24 cellular contexts compared by ENCODE assay signal in the genomic region with DNA sequence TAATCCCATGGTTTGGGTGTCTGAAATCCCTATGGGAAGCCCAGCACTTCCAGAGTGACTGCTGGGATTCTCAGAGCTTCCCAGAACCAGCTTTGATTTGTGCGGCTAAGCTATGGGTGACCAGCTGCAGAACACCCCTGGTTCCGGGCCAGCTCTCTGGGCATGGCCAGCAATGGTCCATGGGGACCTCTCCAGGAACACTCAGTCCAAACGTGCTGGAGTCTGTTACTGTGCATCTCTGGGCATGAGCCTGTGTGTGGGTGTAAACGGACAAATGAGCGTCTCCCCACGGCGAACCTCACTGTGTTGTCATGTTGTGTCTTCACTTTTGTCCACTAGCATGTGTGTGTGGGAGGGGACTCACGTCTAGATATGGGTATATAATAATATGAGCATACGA. TPM values are rescaled to one million over a fixed set of nuclear protein-coding genes. Genes with fewer than 3 reads are reported as not detected.
DNase-seq lines count a peak whose midpoint lies in the region; TF ChIP-seq lines count a peak whose summit lies in the region.
"Had no signal": no experiment of that assay in that cellular context is flagged by ENCODE, and none has a peak within 500 bp of the region (broad histone marks: within the 10 kb centered on the region; RNA-seq: fewer than 3 reads in every experiment).

No MANE protein-coding gene starts in this region.

- H4K8ac ChIP-seq in H9 (replicated peaks; ENCODE audit: insufficient read length, low read depth, low read length): no peak overlapping the region

- H3K79me1 ChIP-seq in H9 (ENCODE audit: insufficient read depth, low read depth, low read length, poor library complexity, severe bottlenecking): no peaks in the 10 kb centered on the region

- TF ChIP-seq CTCF in colonic mucosa (IDR thresholded peaks at IDR 0.05): no peak
- no peak for TF ChIP-seq CTCF in left ventricle myocardium inferior (IDR thresholded peaks at IDR 0.05; ENCODE audit: borderline replicate concordance)
- no peak for TF ChIP-seq CTCF in sigmoid colon (IDR thresholded peaks at IDR 0.05)
- no peak for TF ChIP-seq CTCF in tibial nerve (IDR thresholded peaks at IDR 0.05)
- TF ChIP-seq CTCF in H9 (conservative IDR thresholded peaks at IDR 0.05): no peak

- H3K56ac ChIP-seq in H9 (ENCODE audit: insufficient read length, low read depth, low read length): no peak overlapping the region

- H3K27me3 ChIP-seq in colonic mucosa: no peaks in the 10 kb centered on the region
- no peaks in the 10 kb centered on the region for H3K27me3 ChIP-seq in left ventricle myocardium inferior (ENCODE audit: low read depth)
- no peaks in the 10 kb centered on the region for H3K27me3 ChIP-seq in sigmoid colon
- H3K27me3 ChIP-seq in tibial nerve: no peaks in the 10 kb centered on the region
- no peaks in the 10 kb centered on the region; the same call in 1 of the 2 replicates for H3K27me3 ChIP-seq in H9 (ENCODE audit: insufficient read depth, low read length)
- H3K27me3 ChIP-seq: hepatocyte had no signal

- TF ChIP-seq EP300 in sigmoid colon (IDR thresholded peaks at IDR 0.05) (no peak), tibial nerve (IDR thresholded peaks at IDR 0.05) (peak in 1 of 2 donors; percentile 30)

- DNase-seq in colonic mucosa: peak; percentile 16
- peak; percentile 78 for DNase-seq in left ventricle myocardium inferior
- no peak for DNase-seq in sigmoid colon
- peak; percentile 57 to 59 for DNase-seq in tibial nerve (ENCODE audit: low spot score in 2 of 2)
- DNase-seq in H9: no peak
- DNase-seq in NCI-H187 (lab: John Stamatoyannopoulos, UW): no peak
- no peak for DNase-seq in GF-D8 (lab: John Stamatoyannopoulos, UW)
- DNase-seq: activated CD4-positive, alpha-beta T cell treated with anti-CD3 and anti-CD28 coated beads, Interleukin-2, amount 50 U/mL, for 48 hours; activated gamma-delta T cell; activated naive CD8-positive, alpha-beta T cell treated with anti-CD3 and anti-CD28 coated beads, Interleukin-2, amount 50 U/mL, for 24 hours; dermis blood vessel endothelial cell; GDM1; immature natural killer cell; NCI-H146; NCI-H2171 treated with DMSO at 0.1 percent for 48 hours; NCI-H526 treated with DMSO at 0.1 percent for 48 hours; T-helper 2 cell had no signal

- no peak overlapping the region for H2BK5ac ChIP-seq in H9 (ENCODE audit: insufficient read length, low read length)

- H3K14ac ChIP-seq in H9 (ENCODE audit: insufficient read depth, low read length): no peak overlapping the region

- H3K4ac ChIP-seq in H9 (ENCODE audit: low read depth, low read length): no peak overlapping the region

- no peak overlapping the region for H2BK12ac ChIP-seq in H9 (ENCODE audit: insufficient read length, low read depth, low read length)

- no peak overlapping the region for H2AK5ac ChIP-seq in H9 (ENCODE audit: insufficient read length, low read length)

- H3K27ac ChIP-seq in colonic mucosa: no peak overlapping the region
- H3K27ac ChIP-seq in left ventricle myocardium inferior (replicated peaks): peak overlapping the region; percentile 85
- peak overlapping the region in 3 of 4 donors; percentile 33 to 66 (median 56) for H3K27ac ChIP-seq in sigmoid colon
- peak overlapping the region in 3 of 4 donors; percentile 43 to 90 (median 44) for H3K27ac ChIP-seq in tibial nerve
- no peak overlapping the region for H3K27ac ChIP-seq in H9 (ENCODE audit: insufficient read length, low read depth, low read length)
- H3K27ac ChIP-seq: hepatocyte, KMS-11, neural progenitor cell had no signal

- intact Hi-C loops in colonic mucosa (cut with DNase I): no loop called here
- intact Hi-C loops in left ventricle myocardium inferior (cut with micrococcal nuclease): no loop called here
- intact Hi-C loops in sigmoid colon (cut with DNase I): loop anchor here (10.0 kb wide), 1 partner anchor 209 kb away; a partner anchor contains a TSS

- H3K9me3 Mint-ChIP-seq in H9: no peaks in the 10 kb centered on the region; a peak in 1 of 5 replicates
- H3K9me3 Mint-ChIP-seq: activated naive CD8-positive, alpha-beta T cell treated with anti-CD3 and anti-CD28 coated beads, Interleukin-2, amount 50 U/mL, for 24 hours; immature natural killer cell; neural progenitor cell had no signal

- no peak overlapping the region for H4K91ac ChIP-seq in H9 (ENCODE audit: insufficient read length, low read depth, low read length)

- no peak overlapping the region for H3K18ac ChIP-seq in H9 (ENCODE audit: insufficient read length, low read depth, low read length)

- H3K4me2 ChIP-seq in H9 (ENCODE audit: insufficient read depth, insufficient read length, low read length): no peak overlapping the region
- H3K4me2 ChIP-seq: hepatocyte, KMS-11, neural progenitor cell had no signal

- peaks cover 22% of the 10 kb centered on the region in 2 experiments for H3K4me1 Mint-ChIP-seq in H9

- no peak overlapping the region for H2BK120ac ChIP-seq in H9 (ENCODE audit: low read depth, low read length, poor library complexity, severe bottlenecking)

- H3K9ac ChIP-seq in colonic mucosa (ENCODE audit: low read depth in 2 of 2, low read length in 2 of 2) (no peak overlapping the region), H9 (ENCODE audit: extremely low read depth, insufficient read length, low read length) (no peak overlapping the region)
- H3K9ac ChIP-seq: KMS-11, neural progenitor cell had no signal

- H3K4me3 Mint-ChIP-seq in H9: no peak overlapping the region
- H3K4me3 Mint-ChIP-seq: activated naive CD8-positive, alpha-beta T cell treated with anti-CD3 and anti-CD28 coated beads, Interleukin-2, amount 50 U/mL, for 24 hours; immature natural killer cell; neural progenitor cell had no signal

- H3K4me1 ChIP-seq in colonic mucosa: peaks cover 11% of the 10 kb centered on the region
- peaks cover 53% of the 10 kb centered on the region for H3K4me1 ChIP-seq in left ventricle myocardium inferior
- H3K4me1 ChIP-seq in sigmoid colon: peaks cover 0 to 24% (median 16%) of the 10 kb centered on the region in 4 donors
- H3K4me1 ChIP-seq in tibial nerve: peaks cover 0 to 55% (median 27%) of the 10 kb centered on the region in 4 donors
- H3K4me1 ChIP-seq in H9 (ENCODE audit: insufficient read depth, low read length): no peaks in the 10 kb centered on the region

- no peak overlapping the region for H3K23ac ChIP-seq in H9 (ENCODE audit: insufficient read length, low read depth, low read length)

- no peaks in the 10 kb centered on the region for H3K79me2 ChIP-seq in H9 (ENCODE audit: insufficient read depth, low read length)
- H3K79me2 ChIP-seq: hepatocyte had no signal

- H3K4me3 ChIP-seq in colonic mucosa: no peak overlapping the region
- H3K4me3 ChIP-seq in left ventricle myocardium inferior: no peak overlapping the region
- no peak overlapping the region for H3K4me3 ChIP-seq in sigmoid colon
- H3K4me3 ChIP-seq in tibial nerve: no peak overlapping the region
- H3K4me3 ChIP-seq: hepatocyte, neural progenitor cell, SK-N-MC had no signal

- peaks cover 46% of the 10 kb centered on the region for H3K27me3 Mint-ChIP-seq in H9 (ENCODE audit: low read depth)
- H3K27me3 Mint-ChIP-seq: activated naive CD8-positive, alpha-beta T cell treated with anti-CD3 and anti-CD28 coated beads, Interleukin-2, amount 50 U/mL, for 24 hours had no signal

- H4K5ac ChIP-seq in H9 (ENCODE audit: insufficient read length, low read depth, low read length): no peak overlapping the region

- no peaks in the 10 kb centered on the region; a peak in 1 of 7 replicates for H3K36me3 Mint-ChIP-seq in H9 (ENCODE audit: insufficient read depth in 1 of 3, low read depth in 3 of 3)
- H3K36me3 Mint-ChIP-seq: immature natural killer cell, neural progenitor cell had no signal

- no peak overlapping the region for H3T11ph ChIP-seq in H9 (ENCODE audit: low read length)

- no peak overlapping the region for H2BK20ac ChIP-seq in H9 (ENCODE audit: low read depth, low read length, poor library complexity, severe bottlenecking)

- no peaks in the 10 kb centered on the region for H3K9me3 ChIP-seq in colonic mucosa
- H3K9me3 ChIP-seq in left ventricle myocardium inferior (replicated peaks): no peaks in the 10 kb centered on the region
- no peaks in the 10 kb centered on the region for H3K9me3 ChIP-seq in sigmoid colon
- H3K9me3 ChIP-seq in tibial nerve: no peaks in the 10 kb centered on the region
- H3K9me3 ChIP-seq in H9 (ENCODE audit: control insufficient read depth, low read depth, low read length): no peaks in the 10 kb centered on the region

- H2AFZ ChIP-seq in H9 (ENCODE audit: low read length): no peak overlapping the region
- H2AFZ ChIP-seq: hepatocyte, neural progenitor cell had no signal

- H2BK15ac ChIP-seq in H9 (ENCODE audit: low read depth, low read length): no peak overlapping the region

- TF ChIP-seq POLR2A in sigmoid colon (IDR thresholded peaks at IDR 0.05): no peak
- TF ChIP-seq POLR2A in tibial nerve (IDR thresholded peaks at IDR 0.05): no peak

- H3K23me2 ChIP-seq in H9 (ENCODE audit: insufficient read length, low read depth, low read length, poor library complexity, severe bottlenecking): peaks cover 9% of the 10 kb centered on the region

- H3K36me3 ChIP-seq in colonic mucosa (no peaks in the 10 kb centered on the region), left ventricle myocardium inferior (no peaks in the 10 kb centered on the region), sigmoid colon (no peaks in the 10 kb centered on the region), tibial nerve (no peaks in the 10 kb centered on the region)
- H3K36me3 ChIP-seq: neural progenitor cell had no signal

- H4K20me1 ChIP-seq in H9 (ENCODE audit: control insufficient read depth, insufficient read depth, insufficient read length): no peaks in the 10 kb centered on the region

- peak overlapping the region in 1 of 3 experiments; percentile 86; a peak in 1 of 7 replicates for H3K27ac Mint-ChIP-seq in H9
- H3K27ac Mint-ChIP-seq: activated naive CD8-positive, alpha-beta T cell treated with anti-CD3 and anti-CD28 coated beads, Interleukin-2, amount 50 U/mL, for 24 hours; immature natural killer cell; neural progenitor cell had no signal

- WGBS in sigmoid colon, 2 donors: 87 to 91% methylated on average over 9 of the region's 9 CpGs
- 71 to 77% methylated on average over 8 to 9 of the region's 9 CpGs for WGBS in tibial nerve, 2 donors
- WGBS in H9 (ENCODE audit: extremely low coverage, insufficient read length, low lambda C conversion rate): no CpG with 5 or more reads among the region's 9 CpGs

RNA-seq across cellular contexts. Expression of a gene that starts 54.4 kb away (rescaled TPM):
- total RNA-seq in colonic mucosa (1 to 10 TPM; 3.9 to 4.5 TPM), left ventricle myocardium inferior (not detected), sigmoid colon (under 1 TPM in 2 of 4 donors, not detected in 2; under 0.01 to 0.28 TPM), tibial nerve (under 1 TPM in 2 of 4 donors, not detected in 2; 0.22 to 0.63 TPM), H9 (2021) (not detected in 2 replicates)
- polyA plus RNA-seq in sigmoid colon: 1 to 10 TPM; 1.1 to 2.3 (median 1.2) TPM
- total RNA-seq: endothelial cell of umbilical vein, mucosa of gallbladder, RPMI7951 had no signal
- polyA plus RNA-seq: endothelial cell of umbilical vein, immature natural killer cell had no signal

Comparison
In these comparisons a context has a peak if more than half of its experiments do, and no peak if none do; other contexts are left out.
1. DNase-seq: peak in colonic mucosa (single experiment), left ventricle myocardium inferior (single experiment) and tibial nerve (2 of 2); none in sigmoid colon (single experiment), H9 (single experiment), NCI-H187 (0 of 2) and GF-D8 (single experiment).
2. H3K27ac ChIP-seq: peak in left ventricle myocardium inferior (single experiment), sigmoid colon (3 of 4) and tibial nerve (3 of 4); none in colonic mucosa (single experiment) and H9 (single experiment).